Comparison of ENCODE assay signal across 23 cellular contexts in the genomic region with DNA sequence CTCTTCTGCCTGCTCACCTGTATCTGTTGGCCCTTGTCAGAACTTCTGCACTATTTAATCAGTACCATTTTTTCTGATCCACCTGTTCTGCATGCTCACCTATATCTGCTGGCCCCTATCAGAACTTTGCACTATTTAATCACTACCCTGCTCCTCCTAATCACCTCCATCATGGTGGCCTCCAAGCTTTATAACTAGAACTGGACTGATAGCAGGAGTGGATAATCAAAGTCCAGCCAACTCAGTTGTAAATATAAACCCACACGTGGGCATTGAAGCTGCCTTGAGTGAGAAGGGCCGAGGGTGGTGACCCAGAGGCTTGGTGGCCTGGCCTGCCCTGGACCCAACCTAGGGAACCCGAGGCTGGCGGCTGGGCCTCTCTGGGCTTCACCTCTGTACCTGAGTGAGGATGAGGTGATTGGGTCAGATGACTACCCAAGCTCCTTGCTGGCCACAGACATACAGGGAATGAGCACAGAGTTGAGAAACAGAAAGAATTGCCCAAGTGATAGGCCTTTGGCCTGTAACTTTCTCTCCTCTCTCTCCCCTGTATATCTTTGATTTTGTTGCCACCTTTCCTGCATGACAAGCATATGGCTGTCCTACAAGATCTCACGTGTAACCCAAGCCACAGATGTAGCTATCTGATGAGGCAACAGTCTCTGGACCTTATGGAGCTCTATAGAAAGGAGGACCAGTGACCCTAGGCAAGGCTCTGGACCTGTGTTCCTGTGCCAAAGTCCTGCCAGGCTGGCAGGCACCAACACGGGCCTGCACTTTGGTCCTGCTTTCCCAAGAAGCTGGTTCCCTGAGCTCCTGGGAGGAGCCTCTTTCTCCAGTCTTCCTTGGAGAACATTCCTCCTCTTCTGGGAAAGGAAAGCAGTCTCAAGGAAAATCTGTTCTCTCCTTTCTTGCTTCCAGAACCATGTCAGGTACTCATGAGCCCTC.
"Had no signal": no experiment of that assay in that cellular context is flagged by ENCODE, and none has a peak within 500 bp of the region (broad histone marks: within the 10 kb centered on the region; RNA-seq: fewer than 3 reads in every experiment).

No MANE protein-coding gene starts in this region.

- H3K27ac ChIP-seq: ascending aorta, heart left ventricle, parathyroid adenoma, psoas muscle had no signal

- H3K36me3 ChIP-seq: ascending aorta, heart left ventricle, transverse colon had no signal

- H2AFZ ChIP-seq: parathyroid adenoma had no signal

- H3K27me3 ChIP-seq: ascending aorta, heart left ventricle, transverse colon had no signal

- H3K79me2 ChIP-seq: parathyroid adenoma had no signal

- H3K4me3 ChIP-seq: ascending aorta, heart left ventricle, psoas muscle, transverse colon had no signal

- ATAC-seq: activated CD4-positive, alpha-beta T cell treated with anti-CD3 and anti-CD28 coated beads for 36 hours; esophagus mucosa; heart left ventricle; left ventricle myocardium superior; naive thymus-derived CD4-positive, alpha-beta T cell; psoas muscle had no signal

- H3K9ac ChIP-seq: parathyroid adenoma had no signal

- H3K4me1 ChIP-seq: ascending aorta, heart left ventricle, parathyroid adenoma, psoas muscle had no signal

- DNase-seq: activated CD4-positive, alpha-beta T cell treated with anti-CD3 and anti-CD28 coated beads for 36 hours; activated CD4-positive, alpha-beta T cell treated with anti-CD3 and anti-CD28 coated beads, Interleukin-2, amount 50 U/mL, for 48 hours; activated CD4-positive, CD25-positive, alpha-beta regulatory T cell; activated CD8-positive, alpha-beta memory T cell treated with anti-CD3 and anti-CD28 coated beads, Interleukin-2, amount 50 U/mL, for 4 hours; activated effector memory CD4-positive, alpha-beta T cell treated with anti-CD3 and anti-CD28 coated beads, Interleukin-2, amount 50 U/mL, for 16 hours; activated naive CD4-positive, alpha-beta T cell treated with anti-CD3 and anti-CD28 coated beads, Interleukin-2, amount 10 ng/mL, durations not matched to agents 7 days and 5 days; activated naive CD8-positive, alpha-beta T cell treated with anti-CD3 and anti-CD28 coated beads, Interleukin-2, amount 10 ng/mL, durations not matched to agents 7 days and 5 days; activated T-cell treated with anti-CD3 and anti-CD28 coated beads, Interleukin-2, amount 50 U/mL, for 1 hour; endodermal cell; foreskin fibroblast; heart left ventricle; left ventricle myocardium superior; mammary epithelial cell; naive thymus-derived CD4-positive, alpha-beta T cell; psoas muscle; stimulated activated CD4-positive, alpha-beta T cell treated with anti-CD3 and anti-CD28 coated beads, Interleukin-15, amount 100 ng/mL, for 24 hours; stimulated activated CD4-positive, alpha-beta T cell treated with anti-CD3 and anti-CD28 coated beads, Interleukin-2, amount 100 ng/mL, for 24 hours; stimulated activated naive CD4-positive, alpha-beta T cell; transverse colon had no signal

- H3K9me3 ChIP-seq: ascending aorta, heart left ventricle, psoas muscle, transverse colon had no signal

- FAIRE-seq: urothelium cell line had no signal
